1 cellular context compared by ENCODE assay signal in the genomic region with DNA sequence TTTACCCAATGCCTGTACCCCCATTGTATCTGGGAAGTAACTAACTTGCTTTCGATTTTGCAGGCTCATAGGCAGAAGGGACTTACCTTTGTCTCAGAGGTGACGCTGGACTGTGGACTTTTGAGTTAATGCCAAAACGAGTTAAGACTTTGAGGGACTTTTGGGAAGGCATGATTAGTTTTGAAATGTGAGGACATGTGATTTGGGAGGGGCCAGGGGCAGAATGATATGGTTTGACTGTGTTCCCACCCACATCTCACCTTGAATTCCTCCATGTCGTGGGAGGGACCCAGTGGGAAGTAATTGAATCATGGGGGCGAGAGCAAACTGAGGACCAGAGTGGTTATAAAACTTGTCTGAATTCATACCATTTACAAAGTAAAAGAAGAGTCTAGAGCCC.
TF ChIP-seq lines count a peak whose summit lies in the region.

No MANE protein-coding gene starts in this region.

TF ChIP-seq in HepG2, 621 proteins besides CTCF, POLR2A, EP300 and RAD21 (continued from another document):
- TF ChIP-seq, protein P1, sequence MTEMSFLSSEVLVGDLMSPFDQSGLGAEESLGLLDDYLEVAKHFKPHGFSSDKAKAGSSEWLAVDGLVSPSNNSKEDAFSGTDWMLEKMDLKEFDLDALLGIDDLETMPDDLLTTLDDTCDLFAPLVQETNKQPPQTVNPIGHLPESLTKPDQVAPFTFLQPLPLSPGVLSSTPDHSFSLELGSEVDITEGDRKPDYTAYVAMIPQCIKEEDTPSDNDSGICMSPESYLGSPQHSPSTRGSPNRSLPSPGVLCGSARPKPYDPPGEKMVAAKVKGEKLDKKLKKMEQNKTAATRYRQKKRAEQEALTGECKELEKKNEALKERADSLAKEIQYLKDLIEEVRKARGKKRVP (CRISPR knock-in tag; IDR thresholded peaks at IDR 0.05) = no peak
- TF ChIP-seq ZNF557 (CRISPR knock-in tag; IDR thresholded peaks at IDR 0.05) (no peak), ZNF446 (CRISPR knock-in tag; IDR thresholded peaks at IDR 0.05) (no peak), HNRNPL (IDR thresholded peaks at IDR 0.05; ENCODE audit: low read depth, low read length) (no peak), ZNF816 (CRISPR knock-in tag; IDR thresholded peaks at IDR 0.05; ENCODE audit: borderline replicate concordance) (no peak), ZNF674 (CRISPR knock-in tag; IDR thresholded peaks at IDR 0.05; ENCODE audit: low read depth) (no peak), KLF13 (CRISPR knock-in tag; IDR thresholded peaks at IDR 0.05) (no peak), ZFX (CRISPR knock-in tag; IDR thresholded peaks at IDR 0.05; ENCODE audit: low read depth) (no peak)
